ENCODE assay signal across 25 cellular contexts in the genomic region with DNA sequence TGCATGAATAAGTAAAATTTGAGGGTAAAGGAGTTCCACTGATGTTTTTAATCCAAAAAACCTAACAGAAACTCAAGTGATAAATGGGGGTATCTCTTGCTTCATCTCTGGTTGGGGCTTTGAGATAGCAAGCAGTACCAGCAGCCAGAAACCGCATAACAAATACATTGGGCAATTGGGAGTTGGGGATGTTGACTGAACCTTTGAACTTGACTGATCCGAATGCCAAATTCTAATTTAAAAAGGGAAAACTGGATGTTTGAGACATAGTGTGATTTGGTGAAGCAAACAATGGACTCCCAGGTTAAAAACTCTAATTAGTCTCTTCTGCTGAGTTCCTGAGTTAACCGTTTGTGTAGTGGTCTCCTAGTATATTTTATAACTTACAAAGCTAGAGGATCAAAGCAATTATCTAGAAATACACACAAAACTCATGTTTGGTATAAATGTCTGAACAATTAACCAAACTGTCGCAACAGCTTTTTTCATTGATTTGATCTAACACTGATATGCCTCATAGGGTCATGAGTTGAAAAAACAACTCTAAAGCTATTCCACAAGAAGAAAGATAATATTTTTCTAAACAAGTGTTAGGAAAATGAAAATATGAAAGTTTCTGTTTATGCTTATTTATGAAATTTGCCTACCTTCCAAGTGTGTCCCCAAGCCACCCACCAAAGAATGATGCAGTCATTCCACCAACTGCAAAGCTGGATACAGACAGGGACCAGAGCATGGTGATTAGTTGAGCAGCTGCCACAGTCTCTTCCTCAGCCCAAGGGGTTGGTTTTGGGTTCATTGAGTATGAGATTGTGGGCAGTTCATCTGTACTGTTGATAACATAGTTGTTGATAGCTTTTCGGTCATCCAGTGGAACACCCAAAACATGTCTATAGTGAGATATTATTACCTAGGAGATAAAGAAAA. TPM values are rescaled to one million over a fixed set of nuclear protein-coding genes. Genes with fewer than 3 reads are reported as not detected.
"Had no signal": no experiment of that assay in that cellular context is flagged by ENCODE, and none has a peak within 500 bp of the region (broad histone marks: within the 10 kb centered on the region; RNA-seq: fewer than 3 reads in every experiment).

No MANE protein-coding gene starts in this region.

- H3K4me3 ChIP-seq: coronary artery, skin epidermis, stomach had no signal

- DNase-seq: activated CD4-positive, alpha-beta T cell treated with anti-CD3 and anti-CD28 coated beads, Interleukin-2, amount 10 ng/mL, durations not matched to agents 24 days and 14 days; activated CD8-positive, alpha-beta T cell treated with anti-CD3 and anti-CD28 coated beads, Interleukin-2, amount 10 ng/mL, durations not matched to agents 7 days and 5 days; activated naive CD4-positive, alpha-beta T cell treated with anti-CD3 and anti-CD28 coated beads for 36 hours; activated T-cell treated with anti-CD3 and anti-CD28 coated beads, Interleukin-2, amount 50 U/mL, for 24 hours; anterior cingulate cortex; foreskin melanocyte; glutamatergic neuron; hypothalamus; midbrain; nephron progenitor cell; occipital lobe; stimulated activated CD4-positive, alpha-beta T cell treated with anti-CD3 and anti-CD28 coated beads, Interleukin-15, amount 100 ng/mL, for 24 hours; stimulated activated CD4-positive, alpha-beta T cell treated with anti-CD3 and anti-CD28 coated beads, Interleukin-2, amount 100 ng/mL, for 48 hours; stomach had no signal

- H3K27me3 ChIP-seq: stomach had no signal

- H3K9me3 ChIP-seq: stomach had no signal

- H3K4me3 Mint-ChIP-seq: activated CD4-positive, alpha-beta T cell treated with anti-CD3 and anti-CD28 coated beads, Interleukin-2, amount 10 ng/mL, durations not matched to agents 24 days and 14 days; activated CD8-positive, alpha-beta T cell treated with anti-CD3 and anti-CD28 coated beads, Interleukin-2, amount 10 ng/mL, durations not matched to agents 7 days and 5 days; activated naive CD4-positive, alpha-beta T cell treated with anti-CD3 and anti-CD28 coated beads for 36 hours; activated T-cell treated with anti-CD3 and anti-CD28 coated beads, Interleukin-2, amount 50 U/mL, for 24 hours; brain; central memory CD8-positive, alpha-beta T cell; nephron progenitor cell; type B pancreatic cell had no signal

- H3K36me3 Mint-ChIP-seq: brain, type B pancreatic cell had no signal

- H3K27ac ChIP-seq: coronary artery, skin epidermis, stomach had no signal

- H3K27me3 Mint-ChIP-seq: brain, progenitor cell of endocrine pancreas, type B pancreatic cell had no signal

- ATAC-seq: activated CD8-positive, alpha-beta T cell treated with anti-CD3 and anti-CD28 coated beads, Interleukin-2, amount 10 ng/mL, durations not matched to agents 7 days and 5 days; esophagus mucosa had no signal

- H3K27ac Mint-ChIP-seq: activated CD4-positive, alpha-beta T cell treated with anti-CD3 and anti-CD28 coated beads, Interleukin-2, amount 10 ng/mL, durations not matched to agents 24 days and 14 days; activated CD8-positive, alpha-beta T cell treated with anti-CD3 and anti-CD28 coated beads, Interleukin-2, amount 10 ng/mL, durations not matched to agents 7 days and 5 days; activated naive CD4-positive, alpha-beta T cell treated with anti-CD3 and anti-CD28 coated beads for 36 hours; activated T-cell treated with anti-CD3 and anti-CD28 coated beads, Interleukin-2, amount 50 U/mL, for 24 hours; brain; progenitor cell of endocrine pancreas; type B pancreatic cell had no signal

- H3K36me3 ChIP-seq: stomach had no signal

- H3K9me3 Mint-ChIP-seq: activated CD4-positive, alpha-beta T cell treated with anti-CD3 and anti-CD28 coated beads, Interleukin-2, amount 10 ng/mL, durations not matched to agents 24 days and 14 days; activated naive CD4-positive, alpha-beta T cell treated with anti-CD3 and anti-CD28 coated beads for 36 hours; activated T-cell treated with anti-CD3 and anti-CD28 coated beads, Interleukin-2, amount 50 U/mL, for 24 hours; brain; central memory CD8-positive, alpha-beta T cell; nephron progenitor cell; type B pancreatic cell had no signal

- H3K4me1 Mint-ChIP-seq: activated CD4-positive, alpha-beta T cell treated with anti-CD3 and anti-CD28 coated beads, Interleukin-2, amount 10 ng/mL, durations not matched to agents 24 days and 14 days; brain; central memory CD8-positive, alpha-beta T cell; nephron progenitor cell had no signal

RNA-seq across cellular contexts. Expression of gene SLC2A2, which starts 12.4 kb away (rescaled TPM):
- total RNA-seq: activated CD4-positive, alpha-beta T cell treated with anti-CD3 and anti-CD28 coated beads, Interleukin-2, amount 10 ng/mL, durations not matched to agents 24 days and 14 days; activated CD8-positive, alpha-beta T cell treated with anti-CD3 and anti-CD28 coated beads, Interleukin-2, amount 10 ng/mL, durations not matched to agents 7 days and 5 days; activated naive CD4-positive, alpha-beta T cell treated with anti-CD3 and anti-CD28 coated beads for 36 hours; esophagus mucosa; lung microvascular endothelial cell; occipital lobe; T-helper 2 cell treated with Interferon-gamma antibody and Interleukin-4, amounts not matched to agents 100 ng/mL and 5 ng/mL, for 36 hours; temporal lobe had no signal
- polyA plus RNA-seq: keratinocyte, stomach had no signal
